26 cellular contexts compared by ENCODE assay signal in genomic region chr17:58557981-58558380, GRCh38.
"Had no signal": no experiment of that assay in that cellular context is flagged by ENCODE, and none has a peak within 500 bp of the region (broad histone marks: within the 10 kb centered on the region; RNA-seq: fewer than 3 reads in every experiment).

No MANE protein-coding gene starts in this region.

- H3K36me3 ChIP-seq: MG63, Peyer's patch had no signal

- H3K4me1 ChIP-seq: Peyer's patch had no signal

- H3K27ac Mint-ChIP-seq: activated B cell treated with CpG ODN at 0.5 μM for 24 hours; activated CD4-positive, alpha-beta memory T cell treated with anti-CD3 and anti-CD28 coated beads for 36 hours; activated CD4-positive, alpha-beta T cell treated with anti-CD3 and anti-CD28 coated beads, Interleukin-2, amount 10 ng/mL, durations not matched to agents 24 days and 14 days; activated naive CD4-positive, alpha-beta T cell treated with anti-CD3 and anti-CD28 coated beads, Interleukin-2, amount 50 U/mL, for 72 hours; activated naive CD8-positive, alpha-beta T cell treated with anti-CD3 and anti-CD28 coated beads, Interleukin-2, amount 50 U/mL, for 24 hours; brain; T-helper 17 cell had no signal

- H3K9me3 Mint-ChIP-seq: activated B cell treated with CpG ODN at 0.5 μM for 24 hours; activated CD4-positive, alpha-beta memory T cell treated with anti-CD3 and anti-CD28 coated beads for 36 hours; activated CD4-positive, alpha-beta T cell treated with anti-CD3 and anti-CD28 coated beads, Interleukin-2, amount 10 ng/mL, durations not matched to agents 24 days and 14 days; activated naive CD4-positive, alpha-beta T cell treated with anti-CD3 and anti-CD28 coated beads, Interleukin-2, amount 50 U/mL, for 72 hours; activated naive CD8-positive, alpha-beta T cell treated with anti-CD3 and anti-CD28 coated beads, Interleukin-2, amount 50 U/mL, for 24 hours; activated T-cell treated with anti-CD3 and anti-CD28 coated beads, Interleukin-2, amount 50 U/mL, for 4 hours; brain had no signal

- DNase-seq: activated B cell treated with CpG ODN at 0.5 μM for 24 hours; activated CD4-positive, alpha-beta memory T cell treated with anti-CD3 and anti-CD28 coated beads for 36 hours; activated CD4-positive, alpha-beta T cell treated with anti-CD3 and anti-CD28 coated beads for 1 hour; activated CD4-positive, alpha-beta T cell treated with anti-CD3 and anti-CD28 coated beads, Interleukin-2, amount 10 ng/mL, durations not matched to agents 24 days and 14 days; activated CD8-positive, alpha-beta memory T cell treated with anti-CD3 and anti-CD28 coated beads for 24 hours; activated effector memory CD4-positive, alpha-beta T cell treated with anti-CD3 and anti-CD28 coated beads, Interleukin-2, amount 50 U/mL, for 16 hours; activated naive CD4-positive, alpha-beta T cell treated with Interleukin-2 at 50 U/mL for 16 hours; activated naive CD8-positive, alpha-beta T cell treated with anti-CD3 and anti-CD28 coated beads, Interleukin-2, amount 50 U/mL, for 24 hours; activated T-cell treated with anti-CD3 and anti-CD28 coated beads, Interleukin-2, amount 50 U/mL, for 4 hours; amniotic stem cell; MG63; MV-4-11; NCI-H1105; NCI-H1436; NCI-H1694 treated with DMSO at 0.1 percent for 48 hours; NCI-H2081; NCI-H510A treated with DMSO at 0.1 percent for 48 hours; NCI-H69; NK-92 treated with Interleukin-12 subunit alpha and Interleukin-12 subunit beta, amount 100 ng/mL, for 24 hours; Peyer's patch; SHP77 treated with DMSO at 0.1 percent for 48 hours; T-helper 17 cell; T-helper 9 cell had no signal

- H3K9me3 ChIP-seq: MG63, Peyer's patch had no signal

- H3K27ac ChIP-seq: Peyer's patch, RWPE1 had no signal

- H3K36me3 Mint-ChIP-seq: activated CD4-positive, alpha-beta memory T cell treated with anti-CD3 and anti-CD28 coated beads for 36 hours; activated naive CD4-positive, alpha-beta T cell treated with anti-CD3 and anti-CD28 coated beads, Interleukin-2, amount 50 U/mL, for 72 hours; brain had no signal

- H3K4me1 Mint-ChIP-seq: T-helper 17 cell had no signal

- H3K27me3 ChIP-seq: MG63, Peyer's patch had no signal

- H3K4me3 Mint-ChIP-seq: activated B cell treated with CpG ODN at 0.5 μM for 24 hours; activated CD4-positive, alpha-beta memory T cell treated with anti-CD3 and anti-CD28 coated beads for 36 hours; activated CD4-positive, alpha-beta T cell treated with anti-CD3 and anti-CD28 coated beads, Interleukin-2, amount 10 ng/mL, durations not matched to agents 24 days and 14 days; activated naive CD8-positive, alpha-beta T cell treated with anti-CD3 and anti-CD28 coated beads, Interleukin-2, amount 50 U/mL, for 24 hours; activated T-cell treated with anti-CD3 and anti-CD28 coated beads, Interleukin-2, amount 50 U/mL, for 4 hours; brain; T-helper 17 cell had no signal

- ATAC-seq: activated naive CD4-positive, alpha-beta T cell treated with anti-CD3 and anti-CD28 coated beads, Interleukin-2, amount 50 U/mL, for 72 hours; activated naive CD8-positive, alpha-beta T cell treated with anti-CD3 and anti-CD28 coated beads, Interleukin-2, amount 50 U/mL, for 24 hours; activated T-cell treated with anti-CD3 and anti-CD28 coated beads, Interleukin-2, amount 50 U/mL, for 4 hours; T-helper 17 cell had no signal

- H3K4me3 ChIP-seq: MG63, Peyer's patch had no signal
